In the genomic region with DNA sequence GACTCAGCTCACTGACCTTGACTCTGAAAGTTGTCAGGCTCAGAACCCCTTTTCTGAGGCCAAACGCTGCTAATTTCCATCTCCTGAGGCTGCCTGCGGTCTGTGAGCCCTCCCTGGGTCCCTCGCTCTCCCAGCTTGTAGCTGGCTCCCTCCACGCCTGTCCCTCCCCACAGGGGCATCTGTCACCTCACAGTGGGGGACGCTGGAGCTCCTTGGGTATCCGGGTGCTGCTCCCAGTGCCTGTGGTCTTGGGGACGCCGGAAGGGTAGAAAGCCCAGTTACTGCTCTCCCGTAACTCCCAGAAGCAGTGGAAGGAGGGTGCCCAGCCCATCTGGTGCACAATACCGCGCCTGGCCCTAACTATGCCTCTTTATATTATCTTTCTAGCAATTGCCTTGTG, we compare ENCODE assay signal across 21 cellular contexts. TPM values are rescaled to one million over a fixed set of nuclear protein-coding genes. Genes with fewer than 3 reads are reported as not detected.
A peak's percentile ranks its signal among the peaks of the same experiment; 100 is the strongest.
DNase-seq lines count a peak whose midpoint lies in the region; ATAC-seq and TF ChIP-seq lines count a peak whose summit lies in the region.
"Had no signal": no experiment of that assay in that cellular context is flagged by ENCODE, and none has a peak within 500 bp of the region (broad histone marks: within the 10 kb centered on the region; RNA-seq: fewer than 3 reads in every experiment).

No MANE protein-coding gene starts in this region.

- H3K36me3 ChIP-seq in upper lobe of right lung = no peaks in the 10 kb centered on the region

- no peaks in the 10 kb centered on the region for H3K27me3 ChIP-seq in upper lobe of right lung

- H3K4me1 Mint-ChIP-seq in activated T-cell treated with anti-CD3 and anti-CD28 coated beads, Interleukin-2, amount 50 U/mL, for 4 hours (ENCODE audit: low read depth) = peaks cover 11% of the 10 kb centered on the region
- H3K4me1 Mint-ChIP-seq in neural crest cell = peaks cover 4% of the 10 kb centered on the region

- no peak overlapping the region for H3K4me3 Mint-ChIP-seq in activated T-cell treated with anti-CD3 and anti-CD28 coated beads, Interleukin-2, amount 50 U/mL, for 4 hours
- H3K4me3 Mint-ChIP-seq in neural crest cell = peak overlapping the region; percentile 40
- H3K4me3 Mint-ChIP-seq: H9 had no signal

- TF ChIP-seq CTCF in neural crest cell (conservative IDR thresholded peaks at IDR 0.05) = no peak
- TF ChIP-seq CTCF in upper lobe of right lung (IDR thresholded peaks at IDR 0.05) = no peak

- no peak overlapping the region for H3K27ac ChIP-seq in upper lobe of right lung
- H3K27ac ChIP-seq: HL-60 had no signal

- DNase-seq in activated T-cell treated with anti-CD3 and anti-CD28 coated beads, Interleukin-2, amount 50 U/mL, for 1 hour = peak; percentile 14
- no peak for DNase-seq in activated T-cell treated with anti-CD3 and anti-CD28 coated beads, Interleukin-2, amount 50 U/mL, for 4 hours
- DNase-seq in left cardiac atrium = peak; percentile 2
- no peak for DNase-seq in Right ventricle myocardium inferior (ENCODE audit: missing footprints)
- no peak for DNase-seq in neural crest cell (ENCODE audit: low read depth, low spot score)
- peak; percentile 31 for DNase-seq in upper lobe of right lung
- DNase-seq: CD4-positive, alpha-beta memory T cell; DMS153; GDM1; H9; NCI-H1417 treated with DMSO at 0.1 percent for 48 hours; NCI-H1930; NCI-H345; NCI-H524 treated with DMSO at 0.1 percent for 48 hours; PC-3 had no signal

- no peak overlapping the region for H3K4me3 ChIP-seq in upper lobe of right lung

- H3K27me3 Mint-ChIP-seq in activated T-cell treated with anti-CD3 and anti-CD28 coated beads, Interleukin-2, amount 50 U/mL, for 4 hours (ENCODE audit: low read depth) = peaks cover 2% of the 10 kb centered on the region
- no peaks in the 10 kb centered on the region for H3K27me3 Mint-ChIP-seq in neural crest cell (ENCODE audit: low read depth)

- intact Hi-C loops in left cardiac atrium (cut with DNase I) = loop anchor here in 1 of 2 donors (10.0 kb wide), 1 partner anchor 231 kb away; a partner anchor contains a TSS
- intact Hi-C loops in Right ventricle myocardium inferior (cut with DNase I) = loop anchor here (10.0 kb wide), 2 partner anchors 121 to 231 kb away; a partner anchor contains a TSS
- intact Hi-C loops in upper lobe of right lung (cut with DNase I) = loop anchor here (10.0 kb wide), 1 partner anchor 231 kb away; a partner anchor contains a TSS

- H3K9me3 ChIP-seq in upper lobe of right lung = peaks cover 15% of the 10 kb centered on the region

- peaks cover 16% of the 10 kb centered on the region for H3K9me3 Mint-ChIP-seq in activated T-cell treated with anti-CD3 and anti-CD28 coated beads, Interleukin-2, amount 50 U/mL, for 4 hours
- H3K9me3 Mint-ChIP-seq in neural crest cell = peaks cover 10% of the 10 kb centered on the region

- ATAC-seq in activated T-cell treated with anti-CD3 and anti-CD28 coated beads, Interleukin-2, amount 50 U/mL, for 4 hours = no peak
- ATAC-seq in left cardiac atrium (no peak), Right ventricle myocardium inferior (no peak), upper lobe of right lung (no peak), HG02610 (IDR thresholded peaks at IDR 0.05; ENCODE audit: unreplicated experiment) (no peak), GM21786 (IDR thresholded peaks at IDR 0.05; ENCODE audit: unreplicated experiment) (no peak)
- ATAC-seq: PC-3 had no signal

- no peak overlapping the region for H3K27ac Mint-ChIP-seq in neural crest cell (ENCODE audit: unreplicated experiment)
- H3K27ac Mint-ChIP-seq: H9 had no signal

- peaks cover 11% of the 10 kb centered on the region for H3K4me1 ChIP-seq in upper lobe of right lung

- no peaks in the 10 kb centered on the region for H3K36me3 Mint-ChIP-seq in activated T-cell treated with anti-CD3 and anti-CD28 coated beads, Interleukin-2, amount 50 U/mL, for 4 hours (ENCODE audit: insufficient read depth)
- H3K36me3 Mint-ChIP-seq in neural crest cell (ENCODE audit: low read depth) = no peaks in the 10 kb centered on the region

RNA-seq across cellular contexts. Expression of a gene that starts 13.0 kb away (rescaled TPM):
- under 1 TPM in 2 of 3 donors, not detected in 1; 0.61 to 0.68 TPM for total RNA-seq in activated T-cell treated with anti-CD3 and anti-CD28 coated beads, Interleukin-2, amount 50 U/mL, for 4 hours
- total RNA-seq in left cardiac atrium = under 1 TPM; 0.47 to 0.68 TPM
- 0.35 TPM for total RNA-seq in Right ventricle myocardium inferior
- total RNA-seq in neural crest cell = 0.51 and 0.84 TPM in 2 replicates
- 3.2 TPM for total RNA-seq in upper lobe of right lung
- total RNA-seq: Daoy, HT1080, M059J, PC-3 had no signal

RNA-seq across cellular contexts. Expression of a gene that starts 59.2 kb away (rescaled TPM):
- 10 to 100 TPM; 33.8 to 42.3 (median 40.8) TPM for total RNA-seq in activated T-cell treated with anti-CD3 and anti-CD28 coated beads, Interleukin-2, amount 50 U/mL, for 4 hours
- total RNA-seq in left cardiac atrium (10 to 100 TPM; 10.8 to 14.1 TPM), Right ventricle myocardium inferior (12.2 TPM), neural crest cell (51.3 and 58.9 TPM in 2 replicates), upper lobe of right lung (25.9 TPM)

Comparison
In these comparisons a context has a peak if more than half of its experiments do, and no peak if none do; other contexts are left out.
1. DNase-seq: peak in activated T-cell treated with anti-CD3 and anti-CD28 coated beads, Interleukin-2, amount 50 U/mL, for 1 hour (single experiment), left cardiac atrium (single experiment) and upper lobe of right lung (single experiment); none in activated T-cell treated with anti-CD3 and anti-CD28 coated beads, Interleukin-2, amount 50 U/mL, for 4 hours (single experiment), Right ventricle myocardium inferior (single experiment) and neural crest cell (single experiment).